1 cellular context compared by ENCODE assay signal in genomic region chr4:42915484-42915883, GRCh38.
TF ChIP-seq lines count a peak whose summit lies in the region.

No MANE protein-coding gene starts in this region.

TF ChIP-seq in HepG2, 621 proteins besides CTCF, POLR2A, EP300 and RAD21:
- TF ChIP-seq ZNF782 (CRISPR knock-in tag; IDR thresholded peaks at IDR 0.05; ENCODE audit: borderline replicate concordance) (no peak), CREB1 (IDR thresholded peaks at IDR 0.05) (peak; percentile 42; the same call in 1 of the 2 replicates), CREB1 (CRISPR knock-in tag; IDR thresholded peaks at IDR 0.05) (no peak)
